In the genomic region with DNA sequence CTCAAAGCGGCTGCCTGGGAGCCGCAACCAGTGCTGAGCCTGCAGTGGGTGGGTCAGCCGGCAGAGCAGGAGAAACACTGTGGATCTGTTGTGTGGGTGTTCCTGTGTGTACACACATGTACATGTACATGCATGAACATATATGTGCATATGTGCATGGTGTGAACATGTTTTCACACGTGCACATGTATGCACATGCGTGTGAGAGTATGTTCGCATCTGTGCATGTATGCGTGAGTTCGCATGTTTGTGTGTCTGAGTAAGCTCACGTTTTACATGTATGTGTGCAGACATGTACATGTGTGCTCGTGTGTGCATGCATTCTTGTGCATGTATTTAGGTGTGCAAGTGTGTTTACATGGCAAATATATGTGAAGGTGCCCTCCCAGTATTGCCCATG, we compare ENCODE assay signal across 22 cellular contexts.
A peak's percentile ranks its signal among the peaks of the same experiment; 100 is the strongest.
DNase-seq lines count a peak whose midpoint lies in the region; ATAC-seq, FAIRE-seq and TF ChIP-seq lines count a peak whose summit lies in the region.
"Had no signal": no experiment of that assay in that cellular context is flagged by ENCODE, and none has a peak within 500 bp of the region (broad histone marks: within the 10 kb centered on the region; RNA-seq: fewer than 3 reads in every experiment).

No MANE protein-coding gene starts in this region.

- H3K4me2 ChIP-seq in HepG2 (ENCODE audit: low read depth, low read length) (no peak overlapping the region), trophoblast cell (ENCODE audit: low read length) (no peak overlapping the region)
- H3K4me2 ChIP-seq: BLaER1, GM23338 had no signal

- TF ChIP-seq EP300 in HepG2 (IDR thresholded peaks at IDR 0.05; ENCODE audit: low read depth in 2 of 2, low read length in 2 of 2), result no peak
- no peak for TF ChIP-seq EP300 in HepG2 (CRISPR knock-in tag; IDR thresholded peaks at IDR 0.05; ENCODE audit: borderline replicate concordance)

- H3K4me1 Mint-ChIP-seq in activated T-cell treated with anti-CD3 and anti-CD28 coated beads, Interleukin-2, amount 50 U/mL, for 24 hours (ENCODE audit: low read depth), result no peaks in the 10 kb centered on the region
- H3K4me1 Mint-ChIP-seq: B cell; CD4-positive, CD25-positive, alpha-beta regulatory T cell had no signal

- ATAC-seq in HepG2 (no peak), right lobe of liver (no peak), RWPE2 (ENCODE audit: low read depth) (no peak)
- ATAC-seq: CD8-positive, alpha-beta T cell; GM23338; HCT116 had no signal

- BruUV-seq in HepG2 (replicated peaks; lab: Mats Ljungman, UMichigan), result no TSS peak

- H4K20me1 ChIP-seq in HepG2 (ENCODE audit: insufficient read depth, low read length), result no peaks in the 10 kb centered on the region
- H4K20me1 ChIP-seq: BLaER1 had no signal

- POLR2A ChIA-PET in HepG2 (lab: Yijun Ruan, JAX), result no interaction called here

- H4K12ac ChIP-seq in trophoblast cell (ENCODE audit: low read depth, low read length), result no peak overlapping the region

- H3K27ac ChIP-seq in HepG2 (ENCODE audit: extremely low read length, insufficient read depth, low read length) (no peak overlapping the region), right lobe of liver (no peak overlapping the region), RWPE2 (ENCODE audit: poor library complexity, severe bottlenecking) (peak overlapping the region; percentile 84), trophoblast cell (ENCODE audit: low read depth, low read length) (no peak overlapping the region)
- H3K27ac ChIP-seq: 22Rv1, BLaER1, C4-2B had no signal

- no peaks in the 10 kb centered on the region for H3K9me3 Mint-ChIP-seq in activated T-cell treated with anti-CD3 and anti-CD28 coated beads, Interleukin-2, amount 50 U/mL, for 24 hours
- H3K9me3 Mint-ChIP-seq: CD8-positive, alpha-beta T cell; HFFc6 had no signal

- H3K27ac Mint-ChIP-seq in activated T-cell treated with anti-CD3 and anti-CD28 coated beads, Interleukin-2, amount 50 U/mL, for 24 hours, result no peak overlapping the region
- H3K27ac Mint-ChIP-seq: B cell; CD4-positive, CD25-positive, alpha-beta regulatory T cell; CD8-positive, alpha-beta T cell; GM23338; H9 had no signal

- no peak overlapping the region for H2AK5ac ChIP-seq in trophoblast cell (ENCODE audit: low read length)

- no peak for FAIRE-seq in HepG2 (lab: Jason Lieb, UNC)
- FAIRE-seq: A204.1, G401.6 had no signal

- DNase-seq in HepG2 (ENCODE audit: low spot score) (no peak), right lobe of liver (no peak), RWPE2 (ENCODE audit: low spot score) (no peak), trophoblast cell (no peak), OCI-M1 (lab: John Stamatoyannopoulos, UW) (no peak), NAMALWA (ENCODE audit: low spot score) (no peak)
- DNase-seq in activated T-cell treated with anti-CD3 and anti-CD28 coated beads, Interleukin-2, amount 50 U/mL, for 24 hours, result no peak
- DNase-seq: Caco-2; CD4-positive, CD25-positive, alpha-beta regulatory T cell; CD8-positive, alpha-beta T cell; DMS153; DND-41; H9; HFFc6 had no signal

- no peak overlapping the region for H3K4ac ChIP-seq in trophoblast cell (ENCODE audit: low read depth, low read length)

- TF ChIP-seq POLR2A in HepG2 (IDR thresholded peaks at IDR 0.05; ENCODE audit: insufficient read depth in 1 of 2, low read depth in 2 of 2, low read length in 2 of 2) (no peak), right lobe of liver (IDR thresholded peaks at IDR 0.05) (no peak)

- no peak overlapping the region for H3K9ac ChIP-seq in HepG2 (ENCODE audit: insufficient read depth, low read depth, low read length)
- no peak overlapping the region for H3K9ac ChIP-seq in trophoblast cell (ENCODE audit: low read length)
- H3K9ac ChIP-seq: BLaER1 had no signal

- WGBS in HepG2 (ENCODE audit: low lambda C conversion rate), result 61% methylated on average over 10 of the region's 10 CpGs
- 63% methylated on average over 7 of the region's 10 CpGs for WGBS in right lobe of liver (ENCODE audit: insufficient coverage, low coverage, low lambda C conversion rate, missing lambda C conversion rate)
- no CpG with 5 or more reads among the region's 10 CpGs for WGBS in trophoblast cell (ENCODE audit: extremely low coverage, insufficient coverage, insufficient read length)

- CTCF ChIA-PET in HepG2 (lab: Yijun Ruan, JAX; ENCODE audit: low intra/inter-chr PET ratio, low total read pairs), result no interaction called here

- no peaks in the 10 kb centered on the region for H3K79me2 ChIP-seq in HepG2 (ENCODE audit: insufficient read depth, low read length)
- H3K79me2 ChIP-seq in trophoblast cell (ENCODE audit: control insufficient read depth, insufficient read depth, low read length, poor library complexity), result no peaks in the 10 kb centered on the region

- no peaks in the 10 kb centered on the region for H3K36me3 ChIP-seq in HepG2 (replicated peaks in 1 of 2; ENCODE audit: control insufficient read depth in 1 of 2, insufficient read depth in 2 of 2, low read length in 2 of 2)
- H3K36me3 ChIP-seq in right lobe of liver, result no peaks in the 10 kb centered on the region
- H3K36me3 ChIP-seq in RWPE2 (ENCODE audit: low read depth), result no peaks in the 10 kb centered on the region
- no peaks in the 10 kb centered on the region for H3K36me3 ChIP-seq in trophoblast cell (ENCODE audit: control insufficient read depth in 1 of 2, insufficient read depth in 2 of 2, low read length in 2 of 2)
- H3K36me3 ChIP-seq: BLaER1 had no signal

- no peak overlapping the region for H2AFZ ChIP-seq in HepG2 (ENCODE audit: low read length)
- H2AFZ ChIP-seq in trophoblast cell (ENCODE audit: insufficient read depth, low read length, poor library complexity), result no peak overlapping the region
- H2AFZ ChIP-seq: GM23338 had no signal

- no peak overlapping the region for H2BK12ac ChIP-seq in trophoblast cell (ENCODE audit: low read length)

- H3K14ac ChIP-seq in trophoblast cell (ENCODE audit: low read length), result no peak overlapping the region

- in situ Hi-C loops in HepG2 (cut with HindIII; ENCODE audit: extremely low pct_ligation_motif_present, low pct_unique_long_range_greater_than_20kb), result no loop called here

- H3K9me3 ChIP-seq in HepG2 (ENCODE audit: low read length), result peaks cover 17% of the 10 kb centered on the region
- H3K9me3 ChIP-seq in right lobe of liver, result peaks cover 0 to 3% (median 0%) of the 10 kb centered on the region in 4 donors
- H3K9me3 ChIP-seq in RWPE2 (ENCODE audit: severe bottlenecking), result no peaks in the 10 kb centered on the region
- peaks cover 2% of the 10 kb centered on the region for H3K9me3 ChIP-seq in trophoblast cell (ENCODE audit: insufficient read depth, low read depth, low read length)

- H3K4me3 ChIP-seq in HepG2 (replicated peaks in 1 of 3; ENCODE audit: insufficient read depth in 1 of 3, low read depth in 2 of 3, low read length in 3 of 3) (no peak overlapping the region), right lobe of liver (no peak overlapping the region), RWPE2 (ENCODE audit: severe bottlenecking) (no peak overlapping the region), trophoblast cell (ENCODE audit: low read depth, low read length) (peak overlapping the region; percentile 26)
- H3K4me3 ChIP-seq: BLaER1, GM23338 had no signal

- no peaks in the 10 kb centered on the region for H3K36me3 Mint-ChIP-seq in activated T-cell treated with anti-CD3 and anti-CD28 coated beads, Interleukin-2, amount 50 U/mL, for 24 hours (ENCODE audit: low read depth)
- H3K36me3 Mint-ChIP-seq: CD4-positive, CD25-positive, alpha-beta regulatory T cell; CD8-positive, alpha-beta T cell had no signal

- H3K23ac ChIP-seq in trophoblast cell (ENCODE audit: low read length), result no peak overlapping the region

- TF ChIP-seq RAD21 in HepG2 (CRISPR knock-in tag; IDR thresholded peaks at IDR 0.05), result no peak

- H3K27me3 ChIP-seq in HepG2 (ENCODE audit: control insufficient read depth in 1 of 2, insufficient read depth in 2 of 2, low read length in 2 of 2), result peaks cover 3 to 19% of the 10 kb centered on the region in 2 experiments; a peak in 2 of 5 replicates
- no peaks in the 10 kb centered on the region for H3K27me3 ChIP-seq in right lobe of liver
- H3K27me3 ChIP-seq in RWPE2 (ENCODE audit: insufficient read depth, poor library complexity, severe bottlenecking), result no peaks in the 10 kb centered on the region
- H3K27me3 ChIP-seq in trophoblast cell (ENCODE audit: insufficient read depth, low read length), result no peaks in the 10 kb centered on the region
- H3K27me3 ChIP-seq: BLaER1 had no signal

- no peak overlapping the region for H2BK5ac ChIP-seq in trophoblast cell (ENCODE audit: low read depth, low read length, poor library complexity)

- H2BK120ac ChIP-seq in trophoblast cell (ENCODE audit: insufficient read depth, low read length, poor library complexity), result no peak overlapping the region

- no peak overlapping the region for H3K18ac ChIP-seq in trophoblast cell (ENCODE audit: low read length)

- no peaks in the 10 kb centered on the region for H3K4me1 ChIP-seq in HepG2 (ENCODE audit: insufficient read depth, low read length)
- no peaks in the 10 kb centered on the region for H3K4me1 ChIP-seq in right lobe of liver
- H3K4me1 ChIP-seq in RWPE2 (ENCODE audit: insufficient read depth, poor library complexity, severe bottlenecking), result peaks cover 48% of the 10 kb centered on the region
- H3K4me1 ChIP-seq in trophoblast cell (ENCODE audit: control insufficient read depth in 1 of 2, insufficient read depth in 2 of 2, low read length in 2 of 2), result peaks cover 0 to 2% of the 10 kb centered on the region in 2 experiments
- H3K4me1 ChIP-seq: BLaER1, Caco-2 had no signal

- H4K8ac ChIP-seq in trophoblast cell (ENCODE audit: low read depth, low read length), result no peak overlapping the region

- H3K27me3 Mint-ChIP-seq in activated T-cell treated with anti-CD3 and anti-CD28 coated beads, Interleukin-2, amount 50 U/mL, for 24 hours, result peaks cover 5% of the 10 kb centered on the region
- H3K27me3 Mint-ChIP-seq: B cell; CD4-positive, CD25-positive, alpha-beta regulatory T cell had no signal

- TF ChIP-seq CTCF in HepG2 (CRISPR knock-in tag; IDR thresholded peaks at IDR 0.05) (no peak), right lobe of liver (IDR thresholded peaks at IDR 0.05) (no peak), RWPE2 (IDR thresholded peaks at IDR 0.05; ENCODE audit: poor library complexity, severe bottlenecking) (no peak)

- no peaks in the 10 kb centered on the region for H3K79me1 ChIP-seq in trophoblast cell (ENCODE audit: low read length)

- intact Hi-C loops in HepG2 (cut with micrococcal nuclease; ENCODE audit: unreplicated experiment) (no loop called here), right lobe of liver (cut with DNase I) (no loop called here)

- H3K4me3 Mint-ChIP-seq in activated T-cell treated with anti-CD3 and anti-CD28 coated beads, Interleukin-2, amount 50 U/mL, for 24 hours, result no peak overlapping the region
- H3K4me3 Mint-ChIP-seq: B cell; CD4-positive, CD25-positive, alpha-beta regulatory T cell; CD8-positive, alpha-beta T cell; GM23338; H9 had no signal

- no peak overlapping the region for H4K91ac ChIP-seq in trophoblast cell (ENCODE audit: low read depth, low read length)

TF ChIP-seq in HepG2, 621 proteins besides CTCF, POLR2A, EP300 and RAD21 (continues in another document):
- TF ChIP-seq ZNF292 (CRISPR knock-in tag; IDR thresholded peaks at IDR 0.05; ENCODE audit: borderline replicate concordance, low read depth), result no peak
- TF ChIP-seq TBX3 (IDR thresholded peaks at IDR 0.05; ENCODE audit: borderline replicate concordance), result 0 out of 2 replicates have a peak, but pooled peaks have one; percentile 17
